Comparison of ENCODE assay signal across 16 cellular contexts in the genomic region with DNA sequence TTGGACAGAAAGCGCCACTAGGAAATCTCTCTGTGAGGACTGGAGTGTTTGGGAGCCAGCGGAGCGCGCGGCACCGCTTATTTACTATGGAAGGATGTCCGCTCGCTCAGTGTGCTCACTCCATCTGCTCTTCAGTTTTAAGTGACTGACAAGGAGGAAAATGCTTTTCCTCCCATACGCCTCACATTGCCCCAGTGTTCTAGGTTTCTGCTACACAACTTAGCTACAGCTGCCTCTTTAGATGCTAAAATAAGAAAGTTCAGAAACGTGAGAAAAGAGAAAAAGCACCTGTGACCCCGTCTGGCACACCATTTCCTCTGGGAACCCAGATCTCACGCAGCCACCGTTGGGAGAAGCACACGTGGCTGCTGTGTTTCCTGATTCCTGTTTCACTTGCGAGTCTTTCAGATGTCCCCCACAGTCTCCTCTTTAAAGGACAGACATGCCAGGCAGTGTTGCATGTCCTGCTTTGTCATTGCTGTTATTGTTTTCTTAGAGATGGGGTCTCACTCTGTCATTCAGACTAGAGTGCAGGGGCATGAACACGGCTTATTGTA. TPM values are rescaled to one million over a fixed set of nuclear protein-coding genes. Genes with fewer than 3 reads are reported as not detected.
DNase-seq lines count a peak whose midpoint lies in the region; ATAC-seq, FAIRE-seq and TF ChIP-seq lines count a peak whose summit lies in the region.
"Had no signal": no experiment of that assay in that cellular context is flagged by ENCODE, and none has a peak within 500 bp of the region (broad histone marks: within the 10 kb centered on the region; RNA-seq: fewer than 3 reads in every experiment).

No MANE protein-coding gene starts in this region.

- no peaks in the 10 kb centered on the region for H3F3A ChIP-seq in neural progenitor cell (ENCODE audit: low read depth)

- intact Hi-C loops in HepG2 (cut with micrococcal nuclease; ENCODE audit: unreplicated experiment), result no loop called here
- intact Hi-C loops in spleen (cut with DNase I; ENCODE audit: low total_unique reads), result no loop called here

- no peaks in the 10 kb centered on the region for H3K9me3 ChIP-seq in liver (ENCODE audit: control insufficient read depth in 4 of 4, low read length in 3 of 4)
- H3K9me3 ChIP-seq in HepG2 (ENCODE audit: low read length), result no peaks in the 10 kb centered on the region
- no peaks in the 10 kb centered on the region for H3K9me3 ChIP-seq in neural progenitor cell (ENCODE audit: low read depth)
- no peaks in the 10 kb centered on the region for H3K9me3 ChIP-seq in spleen

- no peaks in the 10 kb centered on the region for H3K9me3 Mint-ChIP-seq in brain
- no peaks in the 10 kb centered on the region for H3K9me3 Mint-ChIP-seq in neural progenitor cell
- H3K9me3 Mint-ChIP-seq: activated naive CD4-positive, alpha-beta T cell treated with anti-CD3 and anti-CD28 coated beads, Interleukin-2, amount 50 U/mL, for 72 hours had no signal

- H3K27ac Mint-ChIP-seq in brain (peak overlapping the region in 3 of 5 experiments; percentile 76 to 88 (median 82)), neural progenitor cell (peak overlapping the region; percentile 69)

- in situ Hi-C loops in HepG2 (cut with HindIII; ENCODE audit: extremely low pct_ligation_motif_present, low pct_unique_long_range_greater_than_20kb), result no loop called here

- H3K79me2 ChIP-seq in HepG2 (ENCODE audit: insufficient read depth, low read length), result no peaks in the 10 kb centered on the region
- no peaks in the 10 kb centered on the region for H3K79me2 ChIP-seq in neural progenitor cell (ENCODE audit: low read depth)

- TF ChIP-seq CTCF in liver (IDR thresholded peaks at IDR 0.05; ENCODE audit: low read depth, low read length, missing input control) (no peak), HepG2 (CRISPR knock-in tag; IDR thresholded peaks at IDR 0.05) (no peak), brain (conservative IDR thresholded peaks at IDR 0.05) (no peak), neural progenitor cell (IDR thresholded peaks at IDR 0.05) (no peak), spleen (IDR thresholded peaks at IDR 0.05 in 8 of 11, conservative IDR thresholded peaks at IDR 0.05 in 3 of 11) (no peak)

- H3K27me3 ChIP-seq in liver (ENCODE audit: control insufficient read depth in 4 of 4, insufficient read depth in 4 of 4, low read length in 3 of 4) (no peaks in the 10 kb centered on the region), HepG2 (ENCODE audit: control insufficient read depth in 1 of 2, insufficient read depth in 2 of 2, low read length in 2 of 2) (no peaks in the 10 kb centered on the region), neural progenitor cell (no peaks in the 10 kb centered on the region), spleen (replicated peaks in 1 of 7) (no peaks in the 10 kb centered on the region)

- FAIRE-seq in HepG2 (lab: Jason Lieb, UNC), result no peak

- TF ChIP-seq POLR2A in HepG2 (IDR thresholded peaks at IDR 0.05; ENCODE audit: insufficient read depth in 1 of 2, low read depth in 2 of 2, low read length in 2 of 2) (no peak), spleen (IDR thresholded peaks at IDR 0.05) (no peak)

- H3K4me3 Mint-ChIP-seq in brain (no peak overlapping the region), neural progenitor cell (no peak overlapping the region)

- peaks cover 0 to 25% (median 16%) of the 10 kb centered on the region in 4 donors for H3K36me3 ChIP-seq in liver (ENCODE audit: control insufficient read depth in 4 of 4, insufficient read depth in 3 of 4, low read depth in 1 of 4, low read length in 3 of 4)
- H3K36me3 ChIP-seq in HepG2 (replicated peaks in 1 of 2; ENCODE audit: control insufficient read depth in 1 of 2, insufficient read depth in 2 of 2, low read length in 2 of 2), result peaks cover 1 to 4% of the 10 kb centered on the region in 2 experiments; a peak in 2 of 5 replicates
- H3K36me3 ChIP-seq in neural progenitor cell, result no peaks in the 10 kb centered on the region
- H3K36me3 ChIP-seq in spleen, result peaks cover 0 to 86% (median 57%) of the 10 kb centered on the region in 6 donors

- H3K4me1 ChIP-seq in liver (ENCODE audit: control insufficient read depth in 4 of 4, insufficient read depth in 4 of 4, low read length in 3 of 4) (peaks cover 10 to 39% (median 29%) of the 10 kb centered on the region in 4 donors), HepG2 (ENCODE audit: insufficient read depth, low read length) (peaks cover 26% of the 10 kb centered on the region), neural progenitor cell (peaks cover 6% of the 10 kb centered on the region), spleen (peaks cover 0 to 48% (median 9%) of the 10 kb centered on the region in 6 donors)

- H3K9ac ChIP-seq in liver (ENCODE audit: low read depth in 1 of 2, low read length in 2 of 2) (no peak overlapping the region), HepG2 (ENCODE audit: insufficient read depth, low read depth, low read length) (no peak overlapping the region), neural progenitor cell (no peak overlapping the region)
- H3K9ac ChIP-seq: GM23248 had no signal

- H4K20me1 ChIP-seq in HepG2 (ENCODE audit: insufficient read depth, low read length) (no peaks in the 10 kb centered on the region), neural progenitor cell (ENCODE audit: low read depth) (peaks cover 3% of the 10 kb centered on the region)

- H2AFZ ChIP-seq in HepG2 (ENCODE audit: low read length) (no peak overlapping the region), neural progenitor cell (replicated peaks) (no peak overlapping the region)
- H2AFZ ChIP-seq: GM23248 had no signal

- H3K36me3 Mint-ChIP-seq in brain (peaks cover 53% of the 10 kb centered on the region), neural progenitor cell (peaks cover 5% of the 10 kb centered on the region)

- DNase-seq in HepG2 (ENCODE audit: low spot score) (no peak), neural progenitor cell (ENCODE audit: low spot score) (no peak), spleen (no peak), LoVo (ENCODE audit: low spot score) (no peak)
- DNase-seq in activated CD4-positive, alpha-beta T cell treated with anti-CD3 and anti-CD28 coated beads for 48 hours, result no peak
- DNase-seq: cerebellar nuclear complex, mesendoderm, NCI-H2081 treated with DMSO at 0.1 percent for 48 hours, PC-3, trophoblast cell had no signal

- 82% methylated on average over 16 of the region's 16 CpGs for WGBS in liver
- 90% methylated on average over 16 of the region's 16 CpGs for WGBS in HepG2 (ENCODE audit: low lambda C conversion rate)
- 45 to 53% (median 52%) methylated on average over 16 of the region's 16 CpGs for WGBS in spleen, 5 donors

- POLR2A ChIA-PET in HepG2 (lab: Yijun Ruan, JAX), result no interaction called here

- no TSS peak for BruUV-seq in HepG2 (replicated peaks; lab: Mats Ljungman, UMichigan)

- CTCF ChIA-PET in HepG2 (lab: Yijun Ruan, JAX; ENCODE audit: low intra/inter-chr PET ratio, low total read pairs), result no interaction called here

- H3K27me3 Mint-ChIP-seq in brain (peaks cover 2% of the 10 kb centered on the region), neural progenitor cell (ENCODE audit: insufficient read depth, low read depth) (peaks cover 8% of the 10 kb centered on the region)

- H3K4me1 Mint-ChIP-seq in brain (peaks cover 32% of the 10 kb centered on the region), neural progenitor cell (peaks cover 21% of the 10 kb centered on the region)

- H3K4me3 ChIP-seq in liver (ENCODE audit: low read depth in 1 of 3, low read length in 3 of 3) (no peak overlapping the region), HepG2 (replicated peaks in 1 of 3; ENCODE audit: insufficient read depth in 1 of 3, low read depth in 2 of 3, low read length in 3 of 3) (no peak overlapping the region), neural progenitor cell (no peak overlapping the region), spleen (no peak overlapping the region)
- H3K4me3 ChIP-seq: GM23248 had no signal

- ATAC-seq in HepG2, result no peak
- ATAC-seq in HG03342 (IDR thresholded peaks at IDR 0.05; ENCODE audit: unreplicated experiment), result no peak
- ATAC-seq: activated naive CD4-positive, alpha-beta T cell treated with anti-CD3 and anti-CD28 coated beads, Interleukin-2, amount 50 U/mL, for 72 hours; PC-3 had no signal

- H3K4me2 ChIP-seq in HepG2 (ENCODE audit: low read depth, low read length) (no peak overlapping the region), neural progenitor cell (no peak overlapping the region)

- TF ChIP-seq RAD21 in liver (IDR thresholded peaks at IDR 0.05) (no peak), HepG2 (CRISPR knock-in tag; IDR thresholded peaks at IDR 0.05) (no peak)

- TF ChIP-seq EP300 in HepG2 (IDR thresholded peaks at IDR 0.05; ENCODE audit: low read depth in 2 of 2, low read length in 2 of 2) (no peak), HepG2 (CRISPR knock-in tag; IDR thresholded peaks at IDR 0.05; ENCODE audit: borderline replicate concordance) (no peak)

- peak overlapping the region; percentile 91 to 97 for H3K27ac ChIP-seq in liver (ENCODE audit: low read depth in 1 of 2, low read length in 2 of 2)
- H3K27ac ChIP-seq in HepG2 (ENCODE audit: extremely low read length, insufficient read depth, low read length), result no peak overlapping the region
- no peak overlapping the region for H3K27ac ChIP-seq in neural progenitor cell
- no peak overlapping the region for H3K27ac ChIP-seq in spleen
- H3K27ac ChIP-seq: GM23248 had no signal

RNA-seq across cellular contexts. Expression of a gene that starts 11.7 kb away (rescaled TPM):
- total RNA-seq in liver (10 to 100 TPM in 1 of 2 donors, under 1 TPM in 1; 0.25 to 12.1 TPM), HepG2 (2016; rRNA removed; fragmentation: Illumina TruSeq; extraction: Trizol) (1.3 and 1.4 TPM in 2 replicates), neural progenitor cell (ENCODE audit: low replicate concordance) (2.0 and 10.8 TPM in 2 replicates), spleen (1 to 10 TPM in 5 of 7 donors, not detected in 2; 2.5 to 6.8 (median 3.4) TPM)
- polyA plus RNA-seq in liver (1 to 10 TPM; 1.8 to 6.1 TPM), HepG2 (2011; rRNA removed) (0.60 and 0.84 TPM in 2 replicates), brain (ENCODE audit: insufficient read depth, low read depth, low replicate concordance) (25.5 TPM), spleen (10 to 100 TPM; 10.0 to 17.8 (median 16.1) TPM)
- total RNA-seq in HepG2 (2016; cell fraction: cytosol; rRNA removed; fragmentation: Illumina TruSeq; extraction: Trizol; ENCODE audit: low read depth), result 1.1 TPM in 1 of 2 replicates, not detected in the other
- total RNA-seq in HepG2 (2016; cell fraction: insoluble cytoplasmic fraction; rRNA removed; fragmentation: Illumina TruSeq; extraction: Trizol), result 1.8 and 2.0 TPM in 2 replicates
- 0.62 and 1.3 TPM in 2 replicates for total RNA-seq in HepG2 (2016; cell fraction: membrane; rRNA removed; fragmentation: Illumina TruSeq; extraction: Trizol)
- total RNA-seq in HepG2 (2016; cell fraction: nucleus; rRNA removed; fragmentation: Illumina TruSeq; extraction: Trizol), result 1.5 and 1.8 TPM in 2 replicates
- polyA plus RNA-seq in HepG2 (2011; cell fraction: cytosol; rRNA removed), result 0.46 and 0.76 TPM in 2 replicates
- polyA plus RNA-seq in HepG2 (2011; cell fraction: nucleus; rRNA removed), result 8.5 TPM in 2 replicates
- polyA plus RNA-seq in HepG2 (2012), result 0.59 and 1.6 TPM in 2 replicates
- 0.95 and 1.2 TPM in 2 replicates for polyA plus RNA-seq in HepG2 (2016; cell fraction: cytosol; fragmentation: Illumina TruSeq; extraction: Trizol; ENCODE audit: low read depth)
- 1.7 and 2.2 TPM in 2 replicates for polyA plus RNA-seq in HepG2 (2016; cell fraction: insoluble cytoplasmic fraction; fragmentation: Illumina TruSeq; extraction: Trizol; ENCODE audit: low read depth)
- polyA plus RNA-seq in HepG2 (2016; cell fraction: membrane; fragmentation: Illumina TruSeq; extraction: Trizol; ENCODE audit: low read depth), result 0.33 and 0.93 TPM in 2 replicates
- 4.6 and 6.7 TPM in 2 replicates for polyA plus RNA-seq in HepG2 (2016; cell fraction: nucleus; fragmentation: Illumina TruSeq; extraction: Trizol; ENCODE audit: insufficient read depth, low read depth)
- polyA minus RNA-seq in HepG2 (2011; rRNA and poly(A)+ RNA removed; ENCODE audit: low replicate concordance), result 0.54 TPM in 1 of 2 replicates, not detected in the other
- not detected in 2 replicates for polyA minus RNA-seq in HepG2 (2011; cell fraction: cytosol; rRNA and poly(A)+ RNA removed)
- polyA minus RNA-seq in HepG2 (2011; cell fraction: nucleus; rRNA and poly(A)+ RNA removed), result not detected in 2 replicates
- total RNA-seq: GM23248, LHCN-M2 had no signal
- polyA plus RNA-seq: GM23248 had no signal

RNA-seq across cellular contexts. Expression of a gene that starts 16.0 kb away (rescaled TPM):
- total RNA-seq in liver (1,000 to 10,000 TPM in 1 of 2 donors, 100 to 1,000 TPM in 1; 447 to 2,000 TPM), HepG2 (2016; rRNA removed; fragmentation: Illumina TruSeq; extraction: Trizol) (1.5 and 5.3 TPM in 2 replicates), neural progenitor cell (ENCODE audit: low replicate concordance) (1.1 and 2.4 TPM in 2 replicates), spleen (10 to 100 TPM in 6 of 7 donors, 1 to 10 TPM in 1; 9.9 to 27.4 (median 20.1) TPM)
- polyA plus RNA-seq in liver (1,000 to 10,000 TPM; 2,821 to 3,354 TPM), HepG2 (2011; rRNA removed) (2.7 and 3.7 TPM in 2 replicates), brain (ENCODE audit: insufficient read depth, low read depth, low replicate concordance) (0.46 TPM), spleen (10 to 100 TPM; 10.4 to 54.2 (median 30.3) TPM)
- total RNA-seq in HepG2 (2016; cell fraction: cytosol; rRNA removed; fragmentation: Illumina TruSeq; extraction: Trizol; ENCODE audit: low read depth), result 1.1 and 1.6 TPM in 2 replicates
- total RNA-seq in HepG2 (2016; cell fraction: insoluble cytoplasmic fraction; rRNA removed; fragmentation: Illumina TruSeq; extraction: Trizol), result 2.2 and 6.6 TPM in 2 replicates
- 1.0 and 2.3 TPM in 2 replicates for total RNA-seq in HepG2 (2016; cell fraction: membrane; rRNA removed; fragmentation: Illumina TruSeq; extraction: Trizol)
- 6.0 and 8.7 TPM in 2 replicates for total RNA-seq in HepG2 (2016; cell fraction: nucleus; rRNA removed; fragmentation: Illumina TruSeq; extraction: Trizol)
- 1.1 and 1.6 TPM in 2 replicates for polyA plus RNA-seq in HepG2 (2011; cell fraction: cytosol; rRNA removed)
- polyA plus RNA-seq in HepG2 (2011; cell fraction: nucleus; rRNA removed), result 6.7 and 7.2 TPM in 2 replicates
- polyA plus RNA-seq in HepG2 (2012), result 0.95 TPM in 1 of 2 replicates, not detected in the other
- polyA plus RNA-seq in HepG2 (2016; cell fraction: cytosol; fragmentation: Illumina TruSeq; extraction: Trizol; ENCODE audit: low read depth), result 0.76 and 1.1 TPM in 2 replicates
- polyA plus RNA-seq in HepG2 (2016; cell fraction: insoluble cytoplasmic fraction; fragmentation: Illumina TruSeq; extraction: Trizol; ENCODE audit: low read depth), result 1.3 and 1.6 TPM in 2 replicates
- 1.2 and 1.4 TPM in 2 replicates for polyA plus RNA-seq in HepG2 (2016; cell fraction: membrane; fragmentation: Illumina TruSeq; extraction: Trizol; ENCODE audit: low read depth)
- polyA plus RNA-seq in HepG2 (2016; cell fraction: nucleus; fragmentation: Illumina TruSeq; extraction: Trizol; ENCODE audit: insufficient read depth, low read depth), result 10.2 and 12.6 TPM in 2 replicates
- polyA minus RNA-seq in HepG2 (2011; rRNA and poly(A)+ RNA removed; ENCODE audit: low replicate concordance), result 1.8 and 2.5 TPM in 2 replicates
- 0.59 and 0.97 TPM in 2 replicates for polyA minus RNA-seq in HepG2 (2011; cell fraction: cytosol; rRNA and poly(A)+ RNA removed)
- 0.64 and 2.5 TPM in 2 replicates for polyA minus RNA-seq in HepG2 (2011; cell fraction: nucleus; rRNA and poly(A)+ RNA removed)
- polyA plus RNA-seq: GM23248 had no signal

RNA-seq across cellular contexts. Expression of a gene that starts 50.8 kb away (rescaled TPM):
- total RNA-seq in liver (10 to 100 TPM; 14.0 to 24.4 TPM), HepG2 (2016; rRNA removed; fragmentation: Illumina TruSeq; extraction: Trizol) (8.7 and 11.7 TPM in 2 replicates), neural progenitor cell (ENCODE audit: low replicate concordance) (10.2 and 17.3 TPM in 2 replicates), spleen (10 to 100 TPM; 20.3 to 65.6 (median 40.6) TPM)
- polyA plus RNA-seq in liver (10 to 100 TPM; 18.6 to 23.1 TPM), HepG2 (2011; rRNA removed) (5.7 and 6.2 TPM in 2 replicates), brain (ENCODE audit: insufficient read depth, low read depth, low replicate concordance) (6.4 TPM), spleen (10 to 100 TPM in 1 of 3 donors, 1 to 10 TPM in 2; 4.0 to 12.8 (median 5.5) TPM)
- total RNA-seq in HepG2 (2016; cell fraction: cytosol; rRNA removed; fragmentation: Illumina TruSeq; extraction: Trizol; ENCODE audit: low read depth), result 18.2 and 18.6 TPM in 2 replicates
- 7.4 and 13.2 TPM in 2 replicates for total RNA-seq in HepG2 (2016; cell fraction: insoluble cytoplasmic fraction; rRNA removed; fragmentation: Illumina TruSeq; extraction: Trizol)
- 22.9 and 26.2 TPM in 2 replicates for total RNA-seq in HepG2 (2016; cell fraction: membrane; rRNA removed; fragmentation: Illumina TruSeq; extraction: Trizol)
- total RNA-seq in HepG2 (2016; cell fraction: nucleus; rRNA removed; fragmentation: Illumina TruSeq; extraction: Trizol), result 6.8 and 12.1 TPM in 2 replicates
- 6.4 and 6.8 TPM in 2 replicates for polyA plus RNA-seq in HepG2 (2011; cell fraction: cytosol; rRNA removed)
- polyA plus RNA-seq in HepG2 (2011; cell fraction: nucleus; rRNA removed), result 27.8 and 29.6 TPM in 2 replicates
- 5.6 and 5.9 TPM in 2 replicates for polyA plus RNA-seq in HepG2 (2012)
- 28.0 and 29.6 TPM in 2 replicates for polyA plus RNA-seq in HepG2 (2016; cell fraction: cytosol; fragmentation: Illumina TruSeq; extraction: Trizol; ENCODE audit: low read depth)
- polyA plus RNA-seq in HepG2 (2016; cell fraction: insoluble cytoplasmic fraction; fragmentation: Illumina TruSeq; extraction: Trizol; ENCODE audit: low read depth), result 8.4 and 9.2 TPM in 2 replicates
- polyA plus RNA-seq in HepG2 (2016; cell fraction: membrane; fragmentation: Illumina TruSeq; extraction: Trizol; ENCODE audit: low read depth), result 25.4 and 30.7 TPM in 2 replicates
- polyA plus RNA-seq in HepG2 (2016; cell fraction: nucleus; fragmentation: Illumina TruSeq; extraction: Trizol; ENCODE audit: insufficient read depth, low read depth), result 12.9 and 17.4 TPM in 2 replicates
- polyA minus RNA-seq in HepG2 (2011; rRNA and poly(A)+ RNA removed; ENCODE audit: low replicate concordance), result 11.7 and 11.8 TPM in 2 replicates
- 6.1 and 8.6 TPM in 2 replicates for polyA minus RNA-seq in HepG2 (2011; cell fraction: cytosol; rRNA and poly(A)+ RNA removed)
- polyA minus RNA-seq in HepG2 (2011; cell fraction: nucleus; rRNA and poly(A)+ RNA removed), result 5.3 and 7.9 TPM in 2 replicates

RNA-seq across cellular contexts. Expression of a gene that starts 51.9 kb away (rescaled TPM):
- total RNA-seq in liver, result 1,000 to 10,000 TPM in 1 of 2 donors, 100 to 1,000 TPM in 1; 507 to 1,075 TPM
- 1,000 to 10,000 TPM in 1 of 2 donors, 100 to 1,000 TPM in 1; 743 to 1,326 TPM for polyA plus RNA-seq in liver
- total RNA-seq in HepG2 (2016; rRNA removed; fragmentation: Illumina TruSeq; extraction: Trizol), result 38.9 and 105 TPM in 2 replicates
- 10.8 and 12.0 TPM in 2 replicates for total RNA-seq in HepG2 (2016; cell fraction: cytosol; rRNA removed; fragmentation: Illumina TruSeq; extraction: Trizol; ENCODE audit: low read depth)
- total RNA-seq in HepG2 (2016; cell fraction: insoluble cytoplasmic fraction; rRNA removed; fragmentation: Illumina TruSeq; extraction: Trizol), result 37.6 and 103 TPM in 2 replicates
- total RNA-seq in HepG2 (2016; cell fraction: membrane; rRNA removed; fragmentation: Illumina TruSeq; extraction: Trizol), result 14.7 and 16.8 TPM in 2 replicates
- total RNA-seq in HepG2 (2016; cell fraction: nucleus; rRNA removed; fragmentation: Illumina TruSeq; extraction: Trizol), result 132 and 140 TPM in 2 replicates
- polyA plus RNA-seq in HepG2 (2011; rRNA removed), result 632 and 1,233 TPM in 2 replicates
- polyA plus RNA-seq in HepG2 (2011; cell fraction: cytosol; rRNA removed), result 347 and 666 TPM in 2 replicates
- polyA plus RNA-seq in HepG2 (2011; cell fraction: nucleus; rRNA removed), result 3,464 and 4,379 TPM in 2 replicates
- polyA plus RNA-seq in HepG2 (2012), result 718 and 962 TPM in 2 replicates
- polyA plus RNA-seq in HepG2 (2016; cell fraction: cytosol; fragmentation: Illumina TruSeq; extraction: Trizol; ENCODE audit: low read depth), result 7.0 and 7.3 TPM in 2 replicates
- 31.3 and 36.2 TPM in 2 replicates for polyA plus RNA-seq in HepG2 (2016; cell fraction: insoluble cytoplasmic fraction; fragmentation: Illumina TruSeq; extraction: Trizol; ENCODE audit: low read depth)
- 10.3 TPM in 2 replicates for polyA plus RNA-seq in HepG2 (2016; cell fraction: membrane; fragmentation: Illumina TruSeq; extraction: Trizol; ENCODE audit: low read depth)
- polyA plus RNA-seq in HepG2 (2016; cell fraction: nucleus; fragmentation: Illumina TruSeq; extraction: Trizol; ENCODE audit: insufficient read depth, low read depth), result 273 and 284 TPM in 2 replicates
- polyA minus RNA-seq in HepG2 (2011; rRNA and poly(A)+ RNA removed; ENCODE audit: low replicate concordance), result 0.26 and 415 TPM in 2 replicates
- polyA minus RNA-seq in HepG2 (2011; cell fraction: cytosol; rRNA and poly(A)+ RNA removed), result 134 and 348 TPM in 2 replicates
- 662 and 1,024 TPM in 2 replicates for polyA minus RNA-seq in HepG2 (2011; cell fraction: nucleus; rRNA and poly(A)+ RNA removed)
- polyA plus RNA-seq in brain (ENCODE audit: insufficient read depth, low read depth, low replicate concordance), result 0.54 TPM
- not detected in 2 replicates for total RNA-seq in neural progenitor cell (ENCODE audit: low replicate concordance)
- total RNA-seq in spleen, result 10 to 100 TPM in 6 of 7 donors, 1 to 10 TPM in 1; 8.0 to 53.7 (median 17.6) TPM
- polyA plus RNA-seq in spleen, result 10 to 100 TPM; 12.4 to 44.4 (median 15.2) TPM
- total RNA-seq: activated naive CD4-positive, alpha-beta T cell treated with anti-CD3 and anti-CD28 coated beads, Interleukin-2, amount 50 U/mL, for 72 hours; GM23248; LHCN-M2; PC-3 had no signal
- polyA plus RNA-seq: GM23248 had no signal

Comparison
In these comparisons a context has a peak if more than half of its experiments do, and no peak if none do; other contexts are left out.
1. H3K27ac ChIP-seq: peak in liver (2 of 2); none in HepG2 (single experiment), neural progenitor cell (single experiment) and spleen (0 of 8).
2. RNA of a gene that starts 16.0 kb away (total RNA-seq): 447 to 2,000 TPM in liver; 9.9 to 27.4 TPM in spleen, 1.0 to 8.7 TPM in HepG2 and 1.1 to 2.4 TPM in neural progenitor cell; every median in the first group is over 10 times any median in the second.